13 cellular contexts compared by ENCODE assay signal in genomic region chr6:1485678-1486077, GRCh38.
DNase-seq lines count a peak whose midpoint lies in the region; ATAC-seq and TF ChIP-seq lines count a peak whose summit lies in the region.
"Had no signal": no experiment of that assay in that cellular context is flagged by ENCODE, and none has a peak within 500 bp of the region (broad histone marks: within the 10 kb centered on the region; RNA-seq: fewer than 3 reads in every experiment).

No MANE protein-coding gene starts in this region.

- H2AFZ ChIP-seq in PC-9, result no peak overlapping the region
- H2AFZ ChIP-seq in osteoblast (ENCODE audit: low read length), result peak overlapping the region; percentile 11

- H3K27ac ChIP-seq in PC-9, result peak overlapping the region; percentile 61
- H3K27ac ChIP-seq in osteoblast (ENCODE audit: low read depth, low read length), result peak overlapping the region; percentile 57
- no peak overlapping the region for H3K27ac ChIP-seq in substantia nigra (ENCODE audit: low read depth, low read length, poor library complexity, severe bottlenecking)

- H3K79me2 ChIP-seq in PC-9 (ENCODE audit: low read depth) (no peaks in the 10 kb centered on the region), osteoblast (ENCODE audit: insufficient read depth, low read length) (no peaks in the 10 kb centered on the region)

- ATAC-seq in GM19328 (IDR thresholded peaks at IDR 0.05; ENCODE audit: unreplicated experiment), result no peak
- ATAC-seq: activated T-cell treated with anti-CD3 and anti-CD28 coated beads, Interleukin-2, amount 50 U/mL, for 4 hours; natural killer cell treated with Interleukin-12 subunit alpha and Interleukin-12 subunit beta and Interleukin-15 and Interleukin-18, amount 100 ng/mL, for 72 hours had no signal

- H3K9me2 ChIP-seq in PC-9 (ENCODE audit: insufficient read depth), result no peaks in the 10 kb centered on the region

- H3K4me2 ChIP-seq in PC-9, result peak overlapping the region; percentile 32; the same call in 1 of the 2 replicates
- peak overlapping the region; percentile 40 for H3K4me2 ChIP-seq in osteoblast (ENCODE audit: insufficient read depth, low read length)

- H3K36me3 ChIP-seq in PC-9 (ENCODE audit: low read depth) (no peaks in the 10 kb centered on the region), osteoblast (ENCODE audit: insufficient read depth, low read length) (no peaks in the 10 kb centered on the region)

- H3K4me3 ChIP-seq in PC-9 (no peak overlapping the region), epithelial cell of esophagus (ENCODE audit: low read length) (no peak overlapping the region), osteoblast (ENCODE audit: insufficient read depth, low read length) (peak overlapping the region; percentile 3)

- BruUV-seq in PC-9 (replicated peaks; lab: Mats Ljungman, UMichigan), result no TSS peak

- POLR2A ChIA-PET in PC-9 (lab: Charles Lee; ENCODE audit: unreplicated experiment), result interaction anchor here (0.6 kb wide), 1 partner anchor 197 kb away, joined by 3 read pairs; no protein-coding TSS in a partner anchor

- intact Hi-C loops in PC-9 (cut with micrococcal nuclease; ENCODE audit: unreplicated experiment), result no loop called here

- H3K4me1 ChIP-seq in PC-9 (replicated peaks; ENCODE audit: insufficient read depth) (peaks cover 30% of the 10 kb centered on the region), osteoblast (ENCODE audit: insufficient read depth, low read length) (peaks cover 36% of the 10 kb centered on the region)

- CTCF ChIA-PET in PC-9 (lab: Charles Lee), result no interaction called here

- H4K20me1 ChIP-seq in PC-9 (ENCODE audit: insufficient read depth), result no peaks in the 10 kb centered on the region
- H4K20me1 ChIP-seq in osteoblast (ENCODE audit: insufficient read depth, low read length), result no peaks in the 10 kb centered on the region

- H3K27me3 ChIP-seq in PC-9 (ENCODE audit: insufficient read depth, low read depth) (no peaks in the 10 kb centered on the region), osteoblast (ENCODE audit: insufficient read depth, low read length) (no peaks in the 10 kb centered on the region)

- H3K9me3 ChIP-seq in PC-9 (ENCODE audit: insufficient read depth, low read depth), result no peaks in the 10 kb centered on the region
- H3K9me3 ChIP-seq in osteoblast (ENCODE audit: low read depth, low read length), result no peaks in the 10 kb centered on the region

- DNase-seq in Daoy (ENCODE audit: low read depth) (peak; percentile 81), PC-9 (peak; percentile 21 to 82), epithelial cell of esophagus (ENCODE audit: low read depth) (peak; percentile 95), osteoblast (ENCODE audit: insufficient read length, low spot score, missing footprints) (peak; percentile 92), SHP77 treated with DMSO at 0.1 percent for 48 hours (lab: John Stamatoyannopoulos, UW) (no peak), NCI-H2196 treated with DMSO at 0.1 percent for 48 hours (lab: John Stamatoyannopoulos, UW; ENCODE audit: unreplicated experiment) (no peak), substantia nigra (lab: John Stamatoyannopoulos, UW) (no peak)
- DNase-seq: activated T-cell treated with anti-CD3 and anti-CD28 coated beads, Interleukin-2, amount 50 U/mL, for 4 hours; cerebellar nuclear complex; NK-92 treated with Interleukin-12 subunit alpha and Interleukin-12 subunit beta, amount 100 ng/mL, for 24 hours; stimulated activated CD4-positive, alpha-beta T cell treated with anti-CD3 and anti-CD28 coated beads, Interleukin-1b, Interleukin-23, amount 100 ng/mL, for 48 hours had no signal

- no peak for TF ChIP-seq CTCF in PC-9 (conservative IDR thresholded peaks at IDR 0.05)
- TF ChIP-seq CTCF in epithelial cell of esophagus (IDR thresholded peaks at IDR 0.05; ENCODE audit: insufficient read depth, low read depth, low read length, missing control alignments), result no peak
- TF ChIP-seq CTCF in osteoblast (IDR thresholded peaks at IDR 0.05; ENCODE audit: extremely low read depth, low read depth, low read length), result no peak

- peaks cover 14% of the 10 kb centered on the region for H3F3A ChIP-seq in PC-9 (ENCODE audit: insufficient read depth, low read depth)

Comparison
In these comparisons a context has a peak if more than half of its experiments do, and no peak if none do; other contexts are left out.
1. DNase-seq: peak in Daoy (single experiment), PC-9 (2 of 2), epithelial cell of esophagus (single experiment) and osteoblast (single experiment); none in SHP77 treated with DMSO at 0.1 percent for 48 hours (single experiment), NCI-H2196 treated with DMSO at 0.1 percent for 48 hours (single experiment) and substantia nigra (0 of 49).